12 cellular contexts compared by ENCODE assay signal in the genomic region with DNA sequence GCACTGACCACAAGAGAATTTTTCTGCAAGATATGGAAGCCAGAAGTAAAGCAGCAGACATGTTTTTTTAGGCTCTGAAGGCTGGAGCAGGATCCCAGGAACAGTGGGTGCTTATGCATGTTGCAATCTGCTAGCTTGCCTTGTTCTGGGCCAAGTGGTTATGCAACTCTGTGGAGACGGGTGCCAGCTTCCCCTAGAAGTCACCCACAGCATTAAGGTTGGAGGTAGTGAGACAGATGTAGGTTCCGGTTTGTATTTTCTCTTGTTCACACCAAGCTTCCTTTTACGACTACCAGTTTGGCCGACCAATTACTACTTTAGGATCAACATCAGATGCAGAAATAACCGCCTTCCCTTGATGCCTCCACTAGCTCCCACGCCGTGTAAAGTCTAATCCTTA. TPM values are rescaled to one million over a fixed set of nuclear protein-coding genes. Genes with fewer than 3 reads are reported as not detected.
DNase-seq lines count a peak whose midpoint lies in the region; ATAC-seq and TF ChIP-seq lines count a peak whose summit lies in the region.
"Had no signal": no experiment of that assay in that cellular context is flagged by ENCODE, and none has a peak within 500 bp of the region (broad histone marks: within the 10 kb centered on the region; RNA-seq: fewer than 3 reads in every experiment).

No MANE protein-coding gene starts in this region.

- DNase-seq in Kasumi-1 (lab: John Stamatoyannopoulos, UW) = peak; percentile 93 to 96
- DNase-seq in ascending aorta (ENCODE audit: low spot score in 2 of 2) = peak; percentile 37 to 81
- peak; percentile 54 for DNase-seq in inferior parietal cortex (ENCODE audit: extremely low spot score)
- DNase-seq in gastrocnemius medialis = peak; percentile 85 to 88
- no peak for DNase-seq in DMS 273 (lab: John Stamatoyannopoulos, UW; ENCODE audit: unreplicated experiment)
- DNase-seq in UCSD-AML1 (lab: John Stamatoyannopoulos, UW; ENCODE audit: unreplicated experiment) = no peak
- no peak for DNase-seq in NCI-H1436 treated with DMSO at 0.1 percent for 48 hours (lab: John Stamatoyannopoulos, UW)
- DNase-seq: GDM1, NCI-H2171 treated with DMSO at 0.1 percent for 48 hours, RPMI8226 had no signal

- ATAC-seq in gastrocnemius medialis = peak; percentile 82 to 95
- ATAC-seq in HG02623 (IDR thresholded peaks at IDR 0.05; ENCODE audit: unreplicated experiment) = no peak

- H3K27ac ChIP-seq in ascending aorta (peak overlapping the region in 1 of 2 donors; percentile 17), gastrocnemius medialis (peak overlapping the region; percentile 69 to 89 (median 73))
- H3K27ac ChIP-seq: BLaER1 had no signal

- H3K4me3 ChIP-seq in ascending aorta (no peak overlapping the region), gastrocnemius medialis (no peak overlapping the region)
- H3K4me3 ChIP-seq: BLaER1 had no signal

- peaks cover 0 to 5% of the 10 kb centered on the region in 2 donors for H3K4me1 ChIP-seq in ascending aorta
- peaks cover 39 to 46% of the 10 kb centered on the region in 2 donors for H3K4me1 ChIP-seq in gastrocnemius medialis
- H3K4me1 ChIP-seq: BLaER1 had no signal

- no peaks in the 10 kb centered on the region for H3K9me3 ChIP-seq in ascending aorta
- no peaks in the 10 kb centered on the region for H3K9me3 ChIP-seq in gastrocnemius medialis
- H3K9me3 ChIP-seq: BLaER1 had no signal

- intact Hi-C loops in ascending aorta (cut with DNase I) (no loop called here), gastrocnemius medialis (cut with DNase I; ENCODE audit: low total_unique reads) (no loop called here)

- H3K36me3 ChIP-seq in ascending aorta = peaks cover 0 to 2% of the 10 kb centered on the region in 2 donors
- H3K36me3 ChIP-seq in gastrocnemius medialis = no peaks in the 10 kb centered on the region
- H3K36me3 ChIP-seq: BLaER1 had no signal

- H3K27me3 ChIP-seq in ascending aorta (no peaks in the 10 kb centered on the region), gastrocnemius medialis (no peaks in the 10 kb centered on the region)
- H3K27me3 ChIP-seq: BLaER1 had no signal

- in situ Hi-C loops in gastrocnemius medialis (cut with MboI; ENCODE audit: low sequenced_read_pairs in 4 of 4) = loop anchor here in 1 of 4 donors (25.0 kb wide), 1 partner anchor 641 kb away; a partner anchor contains a TSS

- no peak for TF ChIP-seq POLR2A in gastrocnemius medialis (IDR thresholded peaks at IDR 0.05)

- TF ChIP-seq CTCF in ascending aorta (IDR thresholded peaks at IDR 0.05) (no peak), gastrocnemius medialis (IDR thresholded peaks at IDR 0.05 in 4 of 5, conservative IDR thresholded peaks at IDR 0.05 in 1 of 5) (no peak)

RNA-seq across cellular contexts. Expression of a gene that starts 11.1 kb away (rescaled TPM):
- total RNA-seq in ascending aorta (5.5 TPM), gastrocnemius medialis (10 to 100 TPM; 40.3 to 66.6 (median 44.2) TPM)

RNA-seq across cellular contexts. Expression of a gene that starts 11.4 kb away (rescaled TPM):
- total RNA-seq in ascending aorta = 6.9 TPM
- 10 to 100 TPM; 12.3 to 28.6 (median 17.1) TPM for total RNA-seq in gastrocnemius medialis

Comparison
In these comparisons a context has a peak if more than half of its experiments do, and no peak if none do; other contexts are left out.
1. DNase-seq: peak in Kasumi-1 (2 of 2), ascending aorta (2 of 2), inferior parietal cortex (single experiment) and gastrocnemius medialis (2 of 2); none in DMS 273 (single experiment), UCSD-AML1 (single experiment) and NCI-H1436 treated with DMSO at 0.1 percent for 48 hours (single experiment).